12 cellular contexts compared by ENCODE assay signal in genomic region chr13:114035583-114036501, GRCh38.
DNase-seq lines count a peak whose midpoint lies in the region; ATAC-seq and TF ChIP-seq lines count a peak whose summit lies in the region.
"Had no signal": no experiment of that assay in that cellular context is flagged by ENCODE, and none has a peak within 500 bp of the region (broad histone marks: within the 10 kb centered on the region; RNA-seq: fewer than 3 reads in every experiment).

No MANE protein-coding gene starts in this region.

- H3K4me1 ChIP-seq in PC-9 (replicated peaks; ENCODE audit: insufficient read depth) (no peaks in the 10 kb centered on the region), BE2C (peaks cover 4% of the 10 kb centered on the region; the same call in 1 of the 2 replicates)

- intact Hi-C loops in PC-9 (cut with micrococcal nuclease; ENCODE audit: unreplicated experiment): no loop called here

- H3K27me3 Mint-ChIP-seq in stimulated activated naive CD8-positive, alpha-beta T cell treated with anti-CD3 and anti-CD28 coated beads, Interleukin-15, amount 100 ng/mL, for 72 hours: no peaks in the 10 kb centered on the region
- peaks cover 3% of the 10 kb centered on the region for H3K27me3 Mint-ChIP-seq in nephron (ENCODE audit: low read depth)

- no peaks in the 10 kb centered on the region for H3K36me3 ChIP-seq in PC-9 (ENCODE audit: low read depth)
- no peaks in the 10 kb centered on the region for H3K36me3 ChIP-seq in BE2C
- H3K36me3 ChIP-seq: Peyer's patch had no signal

- no peak overlapping the region for H3K4me3 Mint-ChIP-seq in stimulated activated naive CD8-positive, alpha-beta T cell treated with anti-CD3 and anti-CD28 coated beads, Interleukin-15, amount 100 ng/mL, for 72 hours
- H3K4me3 Mint-ChIP-seq in nephron: no peak overlapping the region

- no peaks in the 10 kb centered on the region for H3K79me2 ChIP-seq in PC-9 (ENCODE audit: low read depth)

- peaks cover 12% of the 10 kb centered on the region for H3K36me3 Mint-ChIP-seq in nephron (ENCODE audit: low read depth)

- ATAC-seq in stimulated activated naive CD8-positive, alpha-beta T cell treated with anti-CD3 and anti-CD28 coated beads, Interleukin-15, amount 100 ng/mL, for 72 hours: no peak
- ATAC-seq in stimulated activated naive CD8-positive, alpha-beta T cell treated with anti-CD3 and anti-CD28 coated beads, Interleukin-15, Interleukin-2, amounts not matched to agents 100 U/mL and 50 U/mL, for 24 hours: no peak
- ATAC-seq in GM18502 (IDR thresholded peaks at IDR 0.05; ENCODE audit: poor library complexity, unreplicated experiment): no peak
- ATAC-seq: K562 had no signal

- no peak overlapping the region for H3K4me2 ChIP-seq in PC-9
- H3K4me2 ChIP-seq: BLaER1 had no signal

- no peak overlapping the region for H3K4me3 ChIP-seq in PC-9
- no peak overlapping the region for H3K4me3 ChIP-seq in BE2C (ENCODE audit: low read depth, low read length)
- H3K4me3 ChIP-seq: BLaER1, K562, Peyer's patch had no signal

- CTCF ChIA-PET in PC-9 (lab: Charles Lee): no interaction called here

- DNase-seq in stimulated activated naive CD8-positive, alpha-beta T cell treated with anti-CD3 and anti-CD28 coated beads, Interleukin-15, amount 100 ng/mL, for 72 hours: no peak
- DNase-seq in stimulated activated naive CD8-positive, alpha-beta T cell treated with anti-CD3 and anti-CD28 coated beads, Interleukin-15, Interleukin-2, amounts not matched to agents 100 U/mL and 50 U/mL, for 24 hours: no peak
- DNase-seq in fibroblast of gingiva (ENCODE audit: low read depth) (peak; percentile 65), PC-9 (no peak), BE2C (no peak)
- DNase-seq in effector CD8-positive, alpha-beta T cell (lab: John Stamatoyannopoulos, UW): no peak
- DNase-seq: erythroblast, Peyer's patch had no signal

- no peaks in the 10 kb centered on the region for H3K27me3 ChIP-seq in PC-9 (ENCODE audit: insufficient read depth, low read depth)
- no peaks in the 10 kb centered on the region for H3K27me3 ChIP-seq in BE2C
- H3K27me3 ChIP-seq: BLaER1, Peyer's patch had no signal

- H3K27ac ChIP-seq in PC-9: no peak overlapping the region
- H3K27ac ChIP-seq: BLaER1 had no signal

- H2AFZ ChIP-seq in PC-9: no peak overlapping the region

- peaks cover 0 to 14% of the 10 kb centered on the region in 2 donors for H3K9me3 Mint-ChIP-seq in stimulated activated naive CD8-positive, alpha-beta T cell treated with anti-CD3 and anti-CD28 coated beads, Interleukin-15, amount 100 ng/mL, for 72 hours
- H3K9me3 Mint-ChIP-seq in nephron: no peaks in the 10 kb centered on the region

- no TSS peak for BruUV-seq in PC-9 (replicated peaks; lab: Mats Ljungman, UMichigan)

- peaks cover 9% of the 10 kb centered on the region; the same call in 1 of the 2 replicates for H3F3A ChIP-seq in PC-9 (ENCODE audit: insufficient read depth, low read depth)

- H3K9me3 ChIP-seq in PC-9 (ENCODE audit: insufficient read depth, low read depth) (no peaks in the 10 kb centered on the region), BE2C (0 out of 2 replicates have a peak, but pooled peaks cover 4% of the 10 kb centered on the region)
- H3K9me3 ChIP-seq: Peyer's patch had no signal

- POLR2A ChIA-PET in PC-9 (lab: Charles Lee; ENCODE audit: unreplicated experiment): no interaction called here

- peak overlapping the region; percentile 78 to 94 for H3K27ac Mint-ChIP-seq in stimulated activated naive CD8-positive, alpha-beta T cell treated with anti-CD3 and anti-CD28 coated beads, Interleukin-15, amount 100 ng/mL, for 72 hours
- H3K27ac Mint-ChIP-seq in nephron: peak overlapping the region; percentile 54 to 74 (median 63)

- no peaks in the 10 kb centered on the region for H4K20me1 ChIP-seq in PC-9 (ENCODE audit: insufficient read depth)

- H3K9me2 ChIP-seq in PC-9 (ENCODE audit: insufficient read depth): no peaks in the 10 kb centered on the region

- TF ChIP-seq CTCF in nephron (IDR thresholded peaks at IDR 0.05; ENCODE audit: unreplicated experiment in 3 of 3) (no peak), PC-9 (conservative IDR thresholded peaks at IDR 0.05) (no peak), BE2C (IDR thresholded peaks at IDR 0.05; ENCODE audit: low read depth, low read length) (no peak)

- H3K4me1 Mint-ChIP-seq in stimulated activated naive CD8-positive, alpha-beta T cell treated with anti-CD3 and anti-CD28 coated beads, Interleukin-15, amount 100 ng/mL, for 72 hours: peaks cover 61% of the 10 kb centered on the region
- peaks cover 51% of the 10 kb centered on the region for H3K4me1 Mint-ChIP-seq in nephron
